ENCODE assay signal across 21 cellular contexts in the genomic region with DNA sequence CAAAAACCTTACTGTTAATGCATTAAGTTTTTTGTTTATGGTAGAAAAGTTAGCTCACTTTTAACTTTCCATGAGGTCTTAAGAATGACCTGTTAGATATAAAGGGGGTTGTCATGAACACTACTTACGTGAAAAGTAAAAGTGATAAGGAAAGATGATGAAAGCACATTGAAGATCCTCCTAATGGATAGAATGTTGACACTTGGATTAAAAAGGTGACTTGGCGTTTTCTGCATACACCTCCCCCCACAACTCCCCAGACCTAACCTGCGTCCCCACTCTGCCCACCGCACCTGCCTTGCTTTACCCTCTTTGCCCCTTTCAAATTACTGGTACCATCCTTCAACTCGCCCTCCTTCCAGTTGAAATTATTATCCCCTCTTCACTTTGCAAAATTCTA. TPM values are rescaled to one million over a fixed set of nuclear protein-coding genes. Genes with fewer than 3 reads are reported as not detected.
DNase-seq lines count a peak whose midpoint lies in the region; ATAC-seq, FAIRE-seq and TF ChIP-seq lines count a peak whose summit lies in the region.
"Had no signal": no experiment of that assay in that cellular context is flagged by ENCODE, and none has a peak within 500 bp of the region (broad histone marks: within the 10 kb centered on the region; RNA-seq: fewer than 3 reads in every experiment).

No MANE protein-coding gene starts in this region.

- H3K27ac Mint-ChIP-seq in nephron, result peak overlapping the region; percentile 60 to 93 (median 91)
- no peak overlapping the region for H3K27ac Mint-ChIP-seq in activated CD4-positive, alpha-beta memory T cell treated with anti-CD3 and anti-CD28 coated beads, Interleukin-2, amount 10 ng/mL, durations not matched to agents 7 days and 5 days

- DNase-seq in right atrium auricular region (ENCODE audit: low spot score) (no peak), cardiac septum (ENCODE audit: low spot score) (no peak), K562 (ENCODE audit: extremely low read depth in 1 of 4, low spot score in 3 of 4) (no peak)
- DNase-seq in activated CD4-positive, alpha-beta memory T cell treated with anti-CD3 and anti-CD28 coated beads, Interleukin-2, amount 10 ng/mL, durations not matched to agents 7 days and 5 days, result no peak
- DNase-seq in activated T-cell treated with anti-CD3 and anti-CD28 coated beads, Interleukin-2, amount 50 U/mL, for 48 hours, result no peak
- DNase-seq: Calu3; CD8-positive, alpha-beta memory T cell; DMS153; MM.1S; NCI-H1092 treated with DMSO at 0.1 percent for 48 hours; NCI-H1436 treated with DMSO at 0.1 percent for 48 hours; NCI-H2029; NCI-H226; NCI-H510A treated with DMSO at 0.1 percent for 48 hours; NCI-H748 treated with DMSO at 0.1 percent for 48 hours; NK-92 treated with Interleukin-12 subunit alpha and Interleukin-12 subunit beta, amount 100 ng/mL, for 24 hours; SJCRH30 had no signal

- H3K4me1 ChIP-seq in right atrium auricular region (peaks cover 0 to 32% of the 10 kb centered on the region in 2 donors), K562 (replicated peaks in 1 of 2; ENCODE audit: control insufficient read depth in 2 of 2, insufficient read depth in 2 of 2, low read length in 2 of 2) (peaks cover 6 to 25% of the 10 kb centered on the region in 2 experiments; a peak in 3 of 5 replicates)
- H3K4me1 ChIP-seq: SJCRH30 had no signal

- POLR2A ChIA-PET in K562 (lab: Yijun Ruan, JAX), result interaction anchor here (1.2 kb wide), 1 partner anchor 10 kb away, joined by 5 read pairs; no protein-coding TSS in a partner anchor
- POLR2A ChIA-PET in activated CD4-positive, alpha-beta memory T cell treated with anti-CD3 and anti-CD28 coated beads, Interleukin-2, amount 10 ng/mL, durations not matched to agents 7 days and 5 days (lab: Charles Lee), result no interaction called here

- H3K4me1 Mint-ChIP-seq in nephron, result peaks cover 22% of the 10 kb centered on the region
- H3K4me1 Mint-ChIP-seq in activated CD4-positive, alpha-beta memory T cell treated with anti-CD3 and anti-CD28 coated beads, Interleukin-2, amount 10 ng/mL, durations not matched to agents 7 days and 5 days, result peaks cover 17% of the 10 kb centered on the region
- H3K4me1 Mint-ChIP-seq: CD8-positive, alpha-beta memory T cell had no signal

- no peak overlapping the region for H2AFZ ChIP-seq in K562 (ENCODE audit: low read depth, low read length)

- no peaks in the 10 kb centered on the region for H3K36me3 ChIP-seq in right atrium auricular region
- no peaks in the 10 kb centered on the region; the same call in 2 of the 3 replicates for H3K36me3 ChIP-seq in K562 (ENCODE audit: control insufficient read depth, insufficient read depth, low read length)
- H3K36me3 ChIP-seq: SJCRH30 had no signal

- H3K9ac ChIP-seq in K562 (ENCODE audit: insufficient read depth in 1 of 2, low read depth in 2 of 2, low read length in 2 of 2), result no peak overlapping the region

- CTCF ChIA-PET in K562 (lab: Yijun Ruan, JAX; ENCODE audit: low intra/inter-chr PET ratio), result no interaction called here
- CTCF ChIA-PET in activated CD4-positive, alpha-beta memory T cell treated with anti-CD3 and anti-CD28 coated beads, Interleukin-2, amount 10 ng/mL, durations not matched to agents 7 days and 5 days (lab: Charles Lee), result interaction anchor here (1.8 kb wide), 1 partner anchor 12 kb away, joined by 10 read pairs; no protein-coding TSS in a partner anchor

- H3K4me3 ChIP-seq in right atrium auricular region, result no peak overlapping the region
- no peak overlapping the region for H3K4me3 ChIP-seq in K562
- H3K4me3 ChIP-seq: SJCRH30 had no signal

- intact Hi-C loops in cardiac septum (cut with DNase I) (no loop called here), K562 (cut with micrococcal nuclease) (no loop called here)

- no peaks in the 10 kb centered on the region for H3K27me3 Mint-ChIP-seq in nephron (ENCODE audit: low read depth)
- peaks cover 3% of the 10 kb centered on the region for H3K27me3 Mint-ChIP-seq in activated CD4-positive, alpha-beta memory T cell treated with anti-CD3 and anti-CD28 coated beads, Interleukin-2, amount 10 ng/mL, durations not matched to agents 7 days and 5 days

- TF ChIP-seq CTCF in right atrium auricular region (IDR thresholded peaks at IDR 0.05), result no peak
- TF ChIP-seq CTCF in K562 (IDR thresholded peaks at IDR 0.05 in 2 of 3, conservative IDR thresholded peaks at IDR 0.05 in 1 of 3; ENCODE audit: insufficient read depth in 2 of 3, low read depth in 1 of 3, low read length in 3 of 3), result no peak
- TF ChIP-seq CTCF in nephron (IDR thresholded peaks at IDR 0.05; ENCODE audit: unreplicated experiment in 3 of 3), result no peak

- WGBS in K562 (ENCODE audit: insufficient coverage, low coverage, missing lambda C conversion rate), result 45% methylated on average over 5 of the region's 5 CpGs

- peak; percentile 52; the same call in 1 of the 2 replicates for TF ChIP-seq EP300 in K562 (IDR thresholded peaks at IDR 0.05; ENCODE audit: low read length)

- H3K79me2 ChIP-seq in K562 (ENCODE audit: control insufficient read depth, insufficient read depth, low read length), result peaks cover 15% of the 10 kb centered on the region; the same call in 2 of the 3 replicates

- H3K27ac ChIP-seq in right atrium auricular region (peak overlapping the region; percentile 21 to 31), K562 (ENCODE audit: extremely low read depth, low read depth, low read length) (no peak overlapping the region)
- H3K27ac ChIP-seq: C4-2B, SJCRH30 had no signal

- H3K9me3 ChIP-seq in right atrium auricular region (no peaks in the 10 kb centered on the region), K562 (replicated peaks; ENCODE audit: control insufficient read depth, insufficient read depth, low read depth, low read length) (no peaks in the 10 kb centered on the region)
- H3K9me3 ChIP-seq: SJCRH30 had no signal

- H3K27me3 ChIP-seq in right atrium auricular region, result no peaks in the 10 kb centered on the region
- no peaks in the 10 kb centered on the region for H3K27me3 ChIP-seq in K562 (ENCODE audit: control insufficient read depth in 2 of 2, insufficient read depth in 2 of 2, low read length in 2 of 2)
- H3K27me3 ChIP-seq: SJCRH30 had no signal

- no peak for TF ChIP-seq RAD21 in K562 (CRISPR knock-in tag; conservative IDR thresholded peaks at IDR 0.05 in 1 of 2, IDR thresholded peaks at IDR 0.05 in 1 of 2)

- H3K4me3 Mint-ChIP-seq in nephron, result peak overlapping the region in 1 of 3 experiments; percentile 5
- H3K4me3 Mint-ChIP-seq in activated CD4-positive, alpha-beta memory T cell treated with anti-CD3 and anti-CD28 coated beads, Interleukin-2, amount 10 ng/mL, durations not matched to agents 7 days and 5 days, result no peak overlapping the region
- H3K4me3 Mint-ChIP-seq: CD8-positive, alpha-beta memory T cell had no signal

- BruUV-seq in K562 (replicated peaks; lab: Mats Ljungman, UMichigan), result no TSS peak

- H3K9me3 Mint-ChIP-seq in nephron, result no peaks in the 10 kb centered on the region
- H3K9me3 Mint-ChIP-seq in activated CD4-positive, alpha-beta memory T cell treated with anti-CD3 and anti-CD28 coated beads, Interleukin-2, amount 10 ng/mL, durations not matched to agents 7 days and 5 days, result no peaks in the 10 kb centered on the region
- H3K9me3 Mint-ChIP-seq: CD8-positive, alpha-beta memory T cell had no signal

- H3K4me2 ChIP-seq in K562 (ENCODE audit: insufficient read depth, low read length), result peak overlapping the region; percentile 21; the same call in 1 of the 2 replicates

- ATAC-seq in K562, result no peak; the same call in 2 of the 3 replicates
- ATAC-seq in GM21367 (IDR thresholded peaks at IDR 0.05; ENCODE audit: unreplicated experiment), result no peak

- TF ChIP-seq POLR2A in K562 (conservative IDR thresholded peaks at IDR 0.05), result no peak

- no peaks in the 10 kb centered on the region; the same call in 1 of the 2 replicates for H4K20me1 ChIP-seq in K562 (replicated peaks; ENCODE audit: control insufficient read depth, insufficient read depth, low read length)

- H3K36me3 Mint-ChIP-seq in nephron (ENCODE audit: low read depth), result no peaks in the 10 kb centered on the region
- H3K36me3 Mint-ChIP-seq in activated CD4-positive, alpha-beta memory T cell treated with anti-CD3 and anti-CD28 coated beads, Interleukin-2, amount 10 ng/mL, durations not matched to agents 7 days and 5 days (ENCODE audit: low read depth), result peaks cover under 1% of the 10 kb centered on the region
- H3K36me3 Mint-ChIP-seq: CD8-positive, alpha-beta memory T cell had no signal

- no peak for FAIRE-seq in K562 (lab: Jason Lieb, UNC)
- FAIRE-seq: GM12891 had no signal

- in situ Hi-C loops in K562 (cut with MboI), result no loop called here

- H3K9me1 ChIP-seq in K562 (ENCODE audit: control insufficient read depth, insufficient read depth, low read length), result no peaks in the 10 kb centered on the region

RNA-seq across cellular contexts. Expression of a gene that starts 32.0 kb away (rescaled TPM):
- 10 to 100 TPM; 46.3 to 51.7 TPM for total RNA-seq in right atrium auricular region
- total RNA-seq in cardiac septum, result 67.0 TPM
- total RNA-seq in K562 (2011; cell fraction: chromatin; rRNA removed; ENCODE audit: low replicate concordance), result 65.2 and 119 TPM in 2 replicates
- 35.0 and 35.9 TPM in 2 replicates for total RNA-seq in K562 (2011; cell fraction: nucleolus; rRNA removed)
- 57.6 and 73.1 TPM in 2 replicates for total RNA-seq in K562 (2011; cell fraction: nucleoplasm; rRNA removed)
- total RNA-seq in K562 (2014; rRNA removed), result 14.9 and 18.5 TPM in 2 replicates
- total RNA-seq in K562 (2014; rRNA removed; fragmentation: Illumina TruSeq; extraction: Trizol), result 16.8 and 17.4 TPM in 2 replicates
- total RNA-seq in K562 (2015; rRNA removed; fragmentation: Illumina TruSeq; extraction: Trizol), result 13.3 and 14.0 TPM in 2 replicates
- 17.7 and 19.4 TPM in 2 replicates for total RNA-seq in K562 (2021)
- polyA plus RNA-seq in K562 (2011; rRNA removed), result 24.1 TPM in 2 replicates
- polyA plus RNA-seq in K562 (2011; cell fraction: cytosol; rRNA removed), result 8.9 and 13.3 TPM in 2 replicates
- polyA plus RNA-seq in K562 (2011; cell fraction: nucleus; rRNA removed), result 34.6 and 49.8 TPM in 2 replicates
- 15.6 and 17.7 TPM in 2 replicates for polyA plus RNA-seq in K562 (2012)
- 13.1 and 17.2 TPM in 2 replicates for polyA plus RNA-seq in K562 (2014; fragmentation: Illumina TruSeq; extraction: Trizol)
- polyA plus RNA-seq in K562 (2014; fragmentation: Nextera tagmentation; extraction: Ambion mirVana), result 1 to 10 TPM; 4.0 to 4.5 TPM
- polyA plus RNA-seq in K562 (2014; rRNA removed), result 12.8 and 13.4 TPM in 2 replicates
- 20.1 and 27.5 TPM in 2 replicates for polyA minus RNA-seq in K562 (2011; rRNA and poly(A)+ RNA removed)
- 14.5 and 14.7 TPM in 2 replicates for polyA minus RNA-seq in K562 (2011; cell fraction: cytosol; rRNA and poly(A)+ RNA removed)
- polyA minus RNA-seq in K562 (2011; cell fraction: nucleus; rRNA and poly(A)+ RNA removed), result 13.7 and 25.8 TPM in 2 replicates
- 10 to 100 TPM; 37.2 to 37.9 TPM for total RNA-seq in activated CD4-positive, alpha-beta memory T cell treated with anti-CD3 and anti-CD28 coated beads, Interleukin-2, amount 10 ng/mL, durations not matched to agents 7 days and 5 days
